Comparison of ENCODE assay signal across 10 cellular contexts in the genomic region with DNA sequence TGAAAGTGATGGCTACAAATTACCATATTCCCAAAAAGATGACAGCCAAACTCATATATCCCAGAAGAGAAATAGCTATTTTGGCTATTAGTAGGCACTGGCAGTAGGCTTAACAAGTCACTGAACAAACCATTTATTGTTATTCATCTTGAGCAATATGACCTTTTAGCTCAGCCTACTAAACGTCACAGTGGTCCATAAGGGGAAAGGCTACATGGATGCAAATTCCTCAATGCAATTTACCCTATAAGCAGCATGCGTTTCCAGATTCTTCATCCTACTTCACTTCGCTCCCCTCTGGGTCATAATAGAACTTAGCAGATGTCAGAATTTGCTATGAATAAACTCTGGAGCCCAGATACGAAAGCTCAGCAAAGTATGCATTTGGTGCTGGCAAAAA.
A peak's percentile ranks its signal among the peaks of the same experiment; 100 is the strongest.
DNase-seq lines count a peak whose midpoint lies in the region; ATAC-seq and TF ChIP-seq lines count a peak whose summit lies in the region.
"Had no signal": no experiment of that assay in that cellular context is flagged by ENCODE, and none has a peak within 500 bp of the region (broad histone marks: within the 10 kb centered on the region; RNA-seq: fewer than 3 reads in every experiment).

No MANE protein-coding gene starts in this region.

- peak overlapping the region; percentile 52 for H3K27ac ChIP-seq in right cardiac atrium (ENCODE audit: low read length)
- H3K27ac ChIP-seq in left ventricle myocardium inferior (replicated peaks): no peak overlapping the region
- peak overlapping the region; percentile 57 to 71 for H3K27ac ChIP-seq in ascending aorta
- H3K27ac ChIP-seq in vagina: peak overlapping the region; percentile 40

- intact Hi-C loops in right cardiac atrium (cut with DNase I) (loop anchor here in 1 of 4 donors (2.0 kb wide), 1 partner anchor 19 kb away; no protein-coding TSS in a partner anchor), left ventricle myocardium inferior (cut with micrococcal nuclease) (no loop called here), ascending aorta (cut with DNase I) (no loop called here), vagina (cut with DNase I) (no loop called here)

- H3K4me3 ChIP-seq in right cardiac atrium (ENCODE audit: low read length): no peak overlapping the region
- H3K4me3 ChIP-seq in left ventricle myocardium inferior: no peak overlapping the region
- peak overlapping the region in 1 of 2 donors; percentile 27 for H3K4me3 ChIP-seq in ascending aorta
- peak overlapping the region in 1 of 2 donors; percentile 7 for H3K4me3 ChIP-seq in vagina

- no peaks in the 10 kb centered on the region for H3K9me3 Mint-ChIP-seq in memory B cell
- H3K9me3 Mint-ChIP-seq: activated T-cell treated with anti-CD3 and anti-CD28 coated beads, Interleukin-2, amount 50 U/mL, for 72 hours had no signal

- H3K9me3 ChIP-seq in right cardiac atrium (ENCODE audit: control insufficient read depth, low read length) (no peaks in the 10 kb centered on the region), left ventricle myocardium inferior (replicated peaks) (no peaks in the 10 kb centered on the region), ascending aorta (no peaks in the 10 kb centered on the region), vagina (no peaks in the 10 kb centered on the region)

- no peak overlapping the region for H3K4me3 Mint-ChIP-seq in memory B cell

- H3K27me3 ChIP-seq in right cardiac atrium (ENCODE audit: control insufficient read depth, insufficient read depth) (no peaks in the 10 kb centered on the region), left ventricle myocardium inferior (ENCODE audit: low read depth) (no peaks in the 10 kb centered on the region), ascending aorta (no peaks in the 10 kb centered on the region), vagina (no peaks in the 10 kb centered on the region)

- H3K4me1 Mint-ChIP-seq in memory B cell: peaks cover 57% of the 10 kb centered on the region

- H3K36me3 ChIP-seq in left ventricle myocardium inferior (no peaks in the 10 kb centered on the region), ascending aorta (no peaks in the 10 kb centered on the region), vagina (no peaks in the 10 kb centered on the region)

- no peak for DNase-seq in right cardiac atrium
- no peak for DNase-seq in left ventricle myocardium inferior
- DNase-seq in ascending aorta (ENCODE audit: low spot score in 2 of 2): no peak
- no peak for DNase-seq in memory B cell (ENCODE audit: low spot score in 2 of 2)
- no peak for DNase-seq in vagina (ENCODE audit: extremely low spot score in 2 of 2)
- DNase-seq: activated T-cell treated with anti-CD3 and anti-CD28 coated beads, Interleukin-2, amount 50 U/mL, for 72 hours; effector memory CD4-positive, alpha-beta T cell had no signal

- no peaks in the 10 kb centered on the region for H3K27me3 Mint-ChIP-seq in memory B cell

- no peak for TF ChIP-seq POLR2A in vagina (IDR thresholded peaks at IDR 0.05)

- 69% methylated on average over 4 of the region's 4 CpGs for WGBS in right cardiac atrium

- TF ChIP-seq CTCF in left ventricle myocardium inferior (IDR thresholded peaks at IDR 0.05; ENCODE audit: borderline replicate concordance) (no peak), ascending aorta (IDR thresholded peaks at IDR 0.05) (no peak), vagina (IDR thresholded peaks at IDR 0.05) (no peak)

- peaks cover 4% of the 10 kb centered on the region for H3K4me1 ChIP-seq in right cardiac atrium (ENCODE audit: control insufficient read depth, insufficient read depth, low read length)
- peaks cover 60% of the 10 kb centered on the region for H3K4me1 ChIP-seq in left ventricle myocardium inferior
- H3K4me1 ChIP-seq in ascending aorta: peaks cover 4 to 40% of the 10 kb centered on the region in 2 donors
- H3K4me1 ChIP-seq in vagina: peaks cover 64% of the 10 kb centered on the region

- ATAC-seq in right cardiac atrium (peak in 1 of 2 donors; percentile 18), memory B cell (ENCODE audit: low read depth) (no peak), GM18498 (IDR thresholded peaks at IDR 0.05; ENCODE audit: unreplicated experiment) (no peak), GM19467 (IDR thresholded peaks at IDR 0.05; ENCODE audit: unreplicated experiment) (no peak), HG03354 (IDR thresholded peaks at IDR 0.05; ENCODE audit: poor library complexity, severe bottlenecking, unreplicated experiment) (no peak)
- ATAC-seq: activated T-cell treated with anti-CD3 and anti-CD28 coated beads, Interleukin-2, amount 50 U/mL, for 72 hours had no signal

- H3K27ac Mint-ChIP-seq in memory B cell: peak overlapping the region; percentile 70

- no peaks in the 10 kb centered on the region for H3K36me3 Mint-ChIP-seq in memory B cell
